ENCODE assay signal across 9 cellular contexts in the genomic region with DNA sequence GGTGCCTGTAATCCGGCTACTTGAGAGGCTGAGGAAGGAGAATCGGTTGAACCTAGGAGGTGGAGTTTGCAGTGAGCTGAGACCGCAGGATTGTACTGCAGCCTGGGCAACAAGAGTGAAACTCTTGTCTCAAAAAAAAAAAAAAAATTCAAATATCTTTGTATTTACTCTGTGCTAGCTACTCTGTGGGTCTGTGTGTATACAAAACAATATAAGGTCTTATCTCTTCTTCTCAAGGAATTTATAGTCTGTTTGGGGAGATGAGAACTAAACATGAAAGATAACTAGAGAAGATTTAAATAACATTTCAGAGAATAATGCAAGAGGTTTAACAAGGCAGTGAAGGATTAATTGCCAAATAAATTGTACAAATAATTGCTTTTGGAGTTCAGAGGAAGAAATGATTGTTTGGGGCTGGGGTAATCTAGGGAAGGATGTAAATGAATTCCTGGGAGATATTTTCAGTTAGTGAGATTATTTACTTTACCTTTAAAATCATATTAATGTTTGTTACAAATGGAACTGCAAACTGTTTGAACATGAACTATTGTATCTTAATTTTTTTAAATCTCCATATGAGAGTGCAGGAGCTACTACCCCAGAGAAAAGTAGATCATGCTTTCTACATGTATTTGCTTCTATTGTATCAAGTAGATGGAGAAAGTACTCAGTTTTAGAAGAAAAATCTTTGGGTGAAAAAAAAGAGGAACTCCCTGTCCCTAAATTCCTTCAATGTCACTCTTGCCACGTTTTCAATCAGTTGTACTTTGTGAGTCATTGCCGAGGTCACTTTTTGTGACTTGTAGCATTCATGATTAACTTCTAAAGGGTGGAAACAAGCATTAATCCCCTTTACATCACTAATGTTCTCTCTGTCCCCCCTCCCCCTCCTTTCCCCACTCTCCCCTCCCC. TPM values are rescaled to one million over a fixed set of nuclear protein-coding genes. Genes with fewer than 3 reads are reported as not detected.
DNase-seq lines count a peak whose midpoint lies in the region; TF ChIP-seq lines count a peak whose summit lies in the region.
"Had no signal": no experiment of that assay in that cellular context is flagged by ENCODE, and none has a peak within 500 bp of the region (broad histone marks: within the 10 kb centered on the region; RNA-seq: fewer than 3 reads in every experiment).

No MANE protein-coding gene starts in this region.

- peaks cover 97% of the 10 kb centered on the region for H3K79me2 ChIP-seq in MM.1S (ENCODE audit: low read length)

- H3K9me2 ChIP-seq in MM.1S (replicated peaks; ENCODE audit: insufficient read depth, low read length) = no peaks in the 10 kb centered on the region

- no peak overlapping the region for H3K4me3 ChIP-seq in MM.1S (ENCODE audit: low read length)
- H3K4me3 ChIP-seq in transverse colon = no peak overlapping the region

- H3K27ac ChIP-seq in MM.1S (ENCODE audit: low read length) (no peak overlapping the region), transverse colon (no peak overlapping the region)
- H3K27ac ChIP-seq: parathyroid adenoma had no signal

- no peak overlapping the region for H3K9ac ChIP-seq in MM.1S (ENCODE audit: low read length)
- H3K9ac ChIP-seq: parathyroid adenoma had no signal

- H3F3A ChIP-seq in MM.1S (ENCODE audit: insufficient read depth, low read length) = no peaks in the 10 kb centered on the region

- no peaks in the 10 kb centered on the region for H3K27me3 Mint-ChIP-seq in activated naive CD8-positive, alpha-beta T cell

- H3K4me2 ChIP-seq in MM.1S (ENCODE audit: low read depth, low read length) = no peak overlapping the region

- intact Hi-C loops in transverse colon (cut with DNase I; ENCODE audit: low total_unique reads) = no loop called here

- H3K4me1 ChIP-seq in MM.1S (ENCODE audit: low read length) (peaks cover 6% of the 10 kb centered on the region; the same call in 1 of the 2 replicates), transverse colon (peaks cover 0 to 27% (median 7%) of the 10 kb centered on the region in 4 donors)
- H3K4me1 ChIP-seq: parathyroid adenoma had no signal

- DNase-seq in GM10266 (ENCODE audit: extremely low spot score) = peak; percentile 43
- DNase-seq in MV-4-11 (lab: John Stamatoyannopoulos, UW) = peak; percentile 80
- DNase-seq in renal cortical epithelial cell (ENCODE audit: low read depth) = peak; percentile 71
- DNase-seq in amniotic stem cell (lab: John Stamatoyannopoulos, UW) = no peak
- DNase-seq in MM.1S = no peak
- DNase-seq in transverse colon = no peak
- DNase-seq: NCI-H1694 treated with DMSO at 0.1 percent for 48 hours had no signal

- TF ChIP-seq CTCF in GM10266 (IDR thresholded peaks at IDR 0.05; ENCODE audit: control insufficient read depth, insufficient read depth, low read depth, missing control alignments) (no peak), MM.1S (IDR thresholded peaks at IDR 0.05; ENCODE audit: low read length) (no peak), transverse colon (IDR thresholded peaks at IDR 0.05) (no peak)

- no peaks in the 10 kb centered on the region for H3K9me3 Mint-ChIP-seq in activated naive CD8-positive, alpha-beta T cell (ENCODE audit: low read depth)

- no peaks in the 10 kb centered on the region for H3K9me3 ChIP-seq in MM.1S (replicated peaks; ENCODE audit: insufficient read depth, low read length)
- no peaks in the 10 kb centered on the region for H3K9me3 ChIP-seq in transverse colon

- no peak for TF ChIP-seq EP300 in transverse colon (IDR thresholded peaks at IDR 0.05; ENCODE audit: low read depth)

- H3K27me3 ChIP-seq in MM.1S (replicated peaks; ENCODE audit: insufficient read depth, low read length) (no peaks in the 10 kb centered on the region), transverse colon (no peaks in the 10 kb centered on the region)

- in situ Hi-C loops in transverse colon (cut with MboI; ENCODE audit: low pct_ligation_motif_present in 1 of 4, low pct_unique_long_range_greater_than_20kb in 1 of 4, low sequenced_read_pairs in 3 of 4) = no loop called here

- H3K36me3 Mint-ChIP-seq in activated naive CD8-positive, alpha-beta T cell = peaks cover 2% of the 10 kb centered on the region

- H3K4me1 Mint-ChIP-seq in activated naive CD8-positive, alpha-beta T cell (ENCODE audit: low read depth) = peaks cover 75% of the 10 kb centered on the region

- peaks cover 15% of the 10 kb centered on the region; the same call in 1 of the 2 replicates for H4K20me1 ChIP-seq in MM.1S (ENCODE audit: insufficient read depth, low read length)

- peak overlapping the region; percentile 17 for H3K4me3 Mint-ChIP-seq in activated naive CD8-positive, alpha-beta T cell

- 64 to 77% methylated on average over 5 of the region's 5 CpGs for WGBS in transverse colon (ENCODE audit: low coverage in 1 of 2), 2 donors

- no peaks in the 10 kb centered on the region for H3K36me3 ChIP-seq in MM.1S (replicated peaks; ENCODE audit: insufficient read depth, low read length)
- no peaks in the 10 kb centered on the region for H3K36me3 ChIP-seq in transverse colon

- no peak overlapping the region for H2AFZ ChIP-seq in MM.1S (ENCODE audit: low read length)
- H2AFZ ChIP-seq: parathyroid adenoma had no signal

- peak overlapping the region; percentile 79 for H3K27ac Mint-ChIP-seq in activated naive CD8-positive, alpha-beta T cell

- no peak for TF ChIP-seq POLR2A in transverse colon (IDR thresholded peaks at IDR 0.05)

RNA-seq across cellular contexts. Expression of a gene that starts 39.0 kb away (rescaled TPM):
- total RNA-seq in renal cortical epithelial cell (28.3 and 39.1 TPM in 2 replicates), transverse colon (10 to 100 TPM in 3 of 4 donors, 1 to 10 TPM in 1; 9.2 to 39.1 (median 22.3) TPM)

Comparison
In these comparisons a context has a peak if more than half of its experiments do, and no peak if none do; other contexts are left out.
1. DNase-seq: peak in GM10266 (single experiment), MV-4-11 (single experiment) and renal cortical epithelial cell (single experiment); none in amniotic stem cell (single experiment), MM.1S (single experiment) and transverse colon (single experiment).